21 cellular contexts compared by ENCODE assay signal in the genomic region with DNA sequence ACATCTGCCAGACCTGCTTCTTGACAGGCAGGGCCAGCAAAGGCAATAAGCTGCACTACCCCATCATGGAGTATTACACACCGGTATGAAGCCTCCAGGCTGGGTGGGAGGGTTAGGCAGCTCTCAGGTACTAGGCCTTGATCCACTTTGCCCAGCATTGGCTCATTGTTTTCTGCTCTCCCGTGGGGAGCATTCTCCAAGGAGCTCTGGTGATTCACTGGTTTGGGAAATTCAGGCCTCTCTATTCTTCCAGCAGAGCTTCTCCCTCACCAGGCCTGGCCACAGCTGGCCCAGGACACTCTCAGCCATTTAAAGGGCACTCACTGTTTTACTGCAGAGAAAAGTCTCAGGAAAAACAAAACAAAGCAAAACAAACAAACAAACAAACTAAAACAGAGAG. TPM values are rescaled to one million over a fixed set of nuclear protein-coding genes. Genes with fewer than 3 reads are reported as not detected.
DNase-seq lines count a peak whose midpoint lies in the region; FAIRE-seq and TF ChIP-seq lines count a peak whose summit lies in the region.
"Had no signal": no experiment of that assay in that cellular context is flagged by ENCODE, and none has a peak within 500 bp of the region (broad histone marks: within the 10 kb centered on the region; RNA-seq: fewer than 3 reads in every experiment).

No MANE protein-coding gene starts in this region.

- no peaks in the 10 kb centered on the region for H3K9me3 ChIP-seq in astrocyte (ENCODE audit: insufficient read depth, low read depth, low read length)

- FAIRE-seq in astrocyte (lab: Jason Lieb, UNC) = peak; percentile 58
- FAIRE-seq: GM19239, K562 had no signal

- no peak for TF ChIP-seq CTCF in astrocyte (IDR thresholded peaks at IDR 0.05; ENCODE audit: insufficient read depth, low read depth, low read length)
- TF ChIP-seq CTCF in endothelial cell (IDR thresholded peaks at IDR 0.05; ENCODE audit: unreplicated experiment) = no peak

- H3K4me1 Mint-ChIP-seq in astrocyte (ENCODE audit: low read depth, unreplicated experiment) = peaks cover 4% of the 10 kb centered on the region
- peaks cover 19% of the 10 kb centered on the region for H3K4me1 Mint-ChIP-seq in endothelial cell (ENCODE audit: unreplicated experiment)

- no peaks in the 10 kb centered on the region for H3K79me2 ChIP-seq in astrocyte (ENCODE audit: insufficient read depth, low read length)

- H3K4me3 ChIP-seq in astrocyte (ENCODE audit: insufficient read depth, low read depth, low read length) = no peak overlapping the region
- H3K4me3 ChIP-seq: GM23338, K562 had no signal

- no peaks in the 10 kb centered on the region for H3K4me1 ChIP-seq in astrocyte (ENCODE audit: insufficient read depth, low read length)

- H3K4me2 ChIP-seq in astrocyte (ENCODE audit: low read length) = no peak overlapping the region
- H3K4me2 ChIP-seq: GM23338 had no signal

- no peak overlapping the region for H3K27ac ChIP-seq in astrocyte (ENCODE audit: low read depth, low read length)
- H3K27ac ChIP-seq: RWPE1 had no signal

- H3K27me3 Mint-ChIP-seq in astrocyte (ENCODE audit: low read depth, unreplicated experiment) (no peaks in the 10 kb centered on the region), endothelial cell (ENCODE audit: unreplicated experiment) (no peaks in the 10 kb centered on the region)
- H3K27me3 Mint-ChIP-seq: B cell had no signal

- H4K20me1 ChIP-seq in astrocyte (ENCODE audit: insufficient read depth, low read length) = no peaks in the 10 kb centered on the region

- no peaks in the 10 kb centered on the region for H3K27me3 ChIP-seq in astrocyte (ENCODE audit: insufficient read depth, low read length)

- DNase-seq in GM03348 (ENCODE audit: low spot score) = peak; percentile 45
- DNase-seq in astrocyte (ENCODE audit: low read depth) = no peak
- peak; percentile 56 for DNase-seq in fibroblast of peridontal ligament (ENCODE audit: extremely low read depth)
- peak; percentile 50 for DNase-seq in stromal cell of bone marrow (ENCODE audit: low read depth)
- no peak for DNase-seq in endothelial cell (ENCODE audit: low spot score)
- DNase-seq in activated CD8-positive, alpha-beta memory T cell treated with anti-CD3 and anti-CD28 coated beads for 24 hours = no peak
- DNase-seq in activated CD4-positive, CD25-positive, alpha-beta regulatory T cell (lab: John Stamatoyannopoulos, UW) = no peak
- DNase-seq: DND-41, GDM1, NCI-H1105 treated with DMSO at 0.1 percent for 48 hours, NCI-H1694, NCI-H2227 treated with DMSO at 0.1 percent for 48 hours, NCI-H524, NCI-H82, PC-3, SIG-M5 had no signal

- H3K9me3 Mint-ChIP-seq in astrocyte (ENCODE audit: unreplicated experiment) (no peaks in the 10 kb centered on the region), endothelial cell (ENCODE audit: unreplicated experiment) (no peaks in the 10 kb centered on the region)
- H3K9me3 Mint-ChIP-seq: GM23338 had no signal

- H3K36me3 ChIP-seq in astrocyte (ENCODE audit: insufficient read depth, low read length) = peaks cover 4% of the 10 kb centered on the region

- H3K36me3 Mint-ChIP-seq in astrocyte (ENCODE audit: low read depth, unreplicated experiment) (peaks cover 5% of the 10 kb centered on the region), endothelial cell (ENCODE audit: low read depth, unreplicated experiment) (no peaks in the 10 kb centered on the region)

- no peak overlapping the region for H3K4me3 Mint-ChIP-seq in astrocyte (ENCODE audit: unreplicated experiment)
- no peak overlapping the region for H3K4me3 Mint-ChIP-seq in endothelial cell (ENCODE audit: unreplicated experiment)
- H3K4me3 Mint-ChIP-seq: B cell, GM23338 had no signal

- H2AFZ ChIP-seq in astrocyte (ENCODE audit: low read depth, low read length) = no peak overlapping the region
- H2AFZ ChIP-seq: GM23338 had no signal

- no peak overlapping the region for H3K9ac ChIP-seq in astrocyte (ENCODE audit: low read length)

- H3K27ac Mint-ChIP-seq in astrocyte (ENCODE audit: unreplicated experiment) = no peak overlapping the region
- H3K27ac Mint-ChIP-seq in endothelial cell (ENCODE audit: unreplicated experiment) = no peak overlapping the region
- H3K27ac Mint-ChIP-seq: B cell, GM23338 had no signal

RNA-seq across cellular contexts. Expression of a gene that starts 33.0 kb away (rescaled TPM):
- total RNA-seq in astrocyte = 4.2 and 5.4 TPM in 2 replicates
- total RNA-seq in endothelial cell (ENCODE audit: unreplicated experiment) = 1.6 TPM
- total RNA-seq: B cell had no signal

RNA-seq across cellular contexts. Expression of a gene that starts 38.5 kb away (rescaled TPM):
- total RNA-seq in astrocyte = 0.27 and 0.29 TPM in 2 replicates
- total RNA-seq in endothelial cell (ENCODE audit: unreplicated experiment) = 0.31 TPM
- total RNA-seq: B cell, GM23338, K562, PC-3 had no signal

Comparison
In these comparisons a context has a peak if more than half of its experiments do, and no peak if none do; other contexts are left out.
1. DNase-seq: peak in GM03348 (single experiment), fibroblast of peridontal ligament (single experiment) and stromal cell of bone marrow (single experiment); none in astrocyte (single experiment), endothelial cell (single experiment), activated CD8-positive, alpha-beta memory T cell treated with anti-CD3 and anti-CD28 coated beads for 24 hours (single experiment) and activated CD4-positive, CD25-positive, alpha-beta regulatory T cell (0 of 4).